In the genomic region with DNA sequence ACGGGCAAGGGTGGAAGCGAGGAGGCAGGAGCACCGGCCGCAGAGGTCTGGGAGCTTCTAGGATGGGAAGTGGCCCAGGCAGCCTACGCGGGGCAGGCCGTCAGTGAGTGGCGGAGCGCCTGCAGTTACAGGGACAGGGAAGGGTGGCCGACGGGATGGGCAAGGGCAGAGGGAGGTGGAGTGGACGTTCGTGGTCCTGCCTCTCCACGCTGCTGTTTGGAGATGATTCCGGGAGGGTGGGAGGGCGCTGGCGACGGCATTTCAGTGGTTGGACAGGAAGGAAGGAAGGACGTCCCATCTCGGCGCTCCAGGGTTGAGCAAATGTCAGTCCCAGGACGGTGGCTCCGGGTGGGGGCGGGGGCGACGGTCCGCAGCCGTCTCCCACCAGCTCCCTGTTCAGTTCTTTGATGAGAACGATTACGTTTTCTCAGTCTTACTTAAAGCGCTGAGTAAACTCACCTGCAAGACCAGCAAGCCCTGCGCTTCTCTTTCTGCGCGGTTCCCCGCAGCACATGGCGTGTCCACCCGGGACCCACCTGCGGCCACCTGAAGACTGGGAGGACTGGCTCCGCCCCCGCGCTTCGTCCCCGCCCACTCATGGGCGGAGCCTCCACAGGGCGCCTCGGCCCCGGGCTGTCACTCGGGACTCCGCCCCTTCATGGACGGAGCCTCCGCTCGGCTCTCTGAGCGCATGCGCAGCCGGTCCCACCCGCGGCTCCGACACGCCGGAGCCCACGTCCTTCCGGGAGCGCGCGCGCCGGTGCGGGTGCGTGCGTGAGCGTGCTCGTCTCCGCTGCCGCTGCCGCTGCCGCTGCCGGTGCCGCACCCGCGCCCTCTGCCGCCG, we compare ENCODE assay signal across 1 cellular context.
TF ChIP-seq lines count a peak whose summit lies in the region.

A gene with protein sequence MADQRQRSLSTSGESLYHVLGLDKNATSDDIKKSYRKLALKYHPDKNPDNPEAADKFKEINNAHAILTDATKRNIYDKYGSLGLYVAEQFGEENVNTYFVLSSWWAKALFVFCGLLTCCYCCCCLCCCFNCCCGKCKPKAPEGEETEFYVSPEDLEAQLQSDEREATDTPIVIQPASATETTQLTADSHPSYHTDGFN (plus strand): TSS at position 769 of the 844 bp plus-strand sequence. CDS start 33,220 bp downstream, outside the sequence.

TF ChIP-seq in HepG2, 621 proteins besides CTCF, POLR2A, EP300 and RAD21 (continued from another document and continues in another):
- TF ChIP-seq, protein P1, sequence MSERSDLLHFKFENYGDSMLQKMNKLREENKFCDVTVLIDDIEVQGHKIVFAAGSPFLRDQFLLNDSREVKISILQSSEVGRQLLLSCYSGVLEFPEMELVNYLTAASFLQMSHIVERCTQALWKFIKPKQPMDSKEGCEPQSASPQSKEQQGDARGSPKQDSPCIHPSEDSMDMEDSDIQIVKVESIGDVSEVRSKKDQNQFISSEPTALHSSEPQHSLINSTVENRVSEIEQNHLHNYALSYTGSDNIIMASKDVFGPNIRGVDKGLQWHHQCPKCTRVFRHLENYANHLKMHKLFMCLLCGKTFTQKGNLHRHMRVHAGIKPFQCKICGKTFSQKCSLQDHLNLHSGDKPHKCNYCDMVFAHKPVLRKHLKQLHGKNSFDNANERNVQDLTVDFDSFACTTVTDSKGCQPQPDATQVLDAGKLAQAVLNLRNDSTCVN (CRISPR knock-in tag; IDR thresholded peaks at IDR 0.05; ENCODE audit: borderline replicate concordance): peak; percentile 64
- peak; percentile 45; the same call in 1 of the 2 replicates for TF ChIP-seq KAT7 (CRISPR knock-in tag; IDR thresholded peaks at IDR 0.05; ENCODE audit: borderline replicate concordance)
- TF ChIP-seq POLR2G (IDR thresholded peaks at IDR 0.05; ENCODE audit: low read depth, low read length): peak; percentile 84
- peak; percentile 52 for TF ChIP-seq BCL6 (CRISPR knock-in tag; IDR thresholded peaks at IDR 0.05)
- TF ChIP-seq SMAD9 (CRISPR knock-in tag; IDR thresholded peaks at IDR 0.05): peak; percentile 92; the same call in 1 of the 2 replicates
- peak; percentile 51; the same call in 1 of the 2 replicates for TF ChIP-seq ZNF281 (CRISPR knock-in tag; IDR thresholded peaks at IDR 0.05; ENCODE audit: borderline replicate concordance)
- peak; percentile 41; the same call in 1 of the 2 replicates for TF ChIP-seq NCOA2 (CRISPR knock-in tag; IDR thresholded peaks at IDR 0.05)
- TF ChIP-seq SPEN (CRISPR knock-in tag; IDR thresholded peaks at IDR 0.05; ENCODE audit: low read depth): peak; percentile 81
- TF ChIP-seq NFE2L1 (CRISPR knock-in tag; IDR thresholded peaks at IDR 0.05; ENCODE audit: borderline replicate concordance): no peak; the same call in 1 of the 2 replicates
- TF ChIP-seq, protein P2, sequence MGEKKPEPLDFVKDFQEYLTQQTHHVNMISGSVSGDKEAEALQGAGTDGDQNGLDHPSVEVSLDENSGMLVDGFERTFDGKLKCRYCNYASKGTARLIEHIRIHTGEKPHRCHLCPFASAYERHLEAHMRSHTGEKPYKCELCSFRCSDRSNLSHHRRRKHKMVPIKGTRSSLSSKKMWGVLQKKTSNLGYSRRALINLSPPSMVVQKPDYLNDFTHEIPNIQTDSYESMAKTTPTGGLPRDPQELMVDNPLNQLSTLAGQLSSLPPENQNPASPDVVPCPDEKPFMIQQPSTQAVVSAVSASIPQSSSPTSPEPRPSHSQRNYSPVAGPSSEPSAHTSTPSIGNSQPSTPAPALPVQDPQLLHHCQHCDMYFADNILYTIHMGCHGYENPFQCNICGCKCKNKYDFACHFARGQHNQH (CRISPR knock-in tag; IDR thresholded peaks at IDR 0.05): peak; percentile 84
- TF ChIP-seq ZNF709 (CRISPR knock-in tag; IDR thresholded peaks at IDR 0.05): peak; percentile 86
- TF ChIP-seq ZNF557 (CRISPR knock-in tag; IDR thresholded peaks at IDR 0.05): 0 out of 2 replicates have a peak, but pooled peaks have one; percentile 76
- TF ChIP-seq, protein P3, sequence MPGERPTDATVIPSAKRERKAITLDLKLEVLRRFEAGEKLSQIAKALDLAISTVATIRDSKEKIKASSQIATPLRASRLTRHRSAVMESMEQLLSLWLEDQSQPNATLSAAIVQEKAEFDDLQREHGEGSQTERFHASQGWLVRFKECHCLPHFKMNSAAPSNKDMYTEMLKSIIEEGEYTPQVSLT (CRISPR knock-in tag; IDR thresholded peaks at IDR 0.05; ENCODE audit: borderline replicate concordance, low read depth): no peak
- TF ChIP-seq, protein P4, sequence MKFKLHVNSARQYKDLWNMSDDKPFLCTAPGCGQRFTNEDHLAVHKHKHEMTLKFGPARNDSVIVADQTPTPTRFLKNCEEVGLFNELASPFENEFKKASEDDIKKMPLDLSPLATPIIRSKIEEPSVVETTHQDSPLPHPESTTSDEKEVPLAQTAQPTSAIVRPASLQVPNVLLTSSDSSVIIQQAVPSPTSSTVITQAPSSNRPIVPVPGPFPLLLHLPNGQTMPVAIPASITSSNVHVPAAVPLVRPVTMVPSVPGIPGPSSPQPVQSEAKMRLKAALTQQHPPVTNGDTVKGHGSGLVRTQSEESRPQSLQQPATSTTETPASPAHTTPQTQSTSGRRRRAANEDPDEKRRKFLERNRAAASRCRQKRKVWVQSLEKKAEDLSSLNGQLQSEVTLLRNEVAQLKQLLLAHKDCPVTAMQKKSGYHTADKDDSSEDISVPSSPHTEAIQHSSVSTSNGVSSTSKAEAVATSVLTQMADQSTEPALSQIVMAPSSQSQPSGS (CRISPR knock-in tag; IDR thresholded peaks at IDR 0.05): peak; percentile 64; the same call in 1 of the 2 replicates
- no peak for TF ChIP-seq AHDC1 (CRISPR knock-in tag; IDR thresholded peaks at IDR 0.05; ENCODE audit: borderline replicate concordance)
- peak; percentile 86 for TF ChIP-seq XRCC5 (optimal IDR thresholded peaks at IDR 0.05; ENCODE audit: low read length)
- peak; percentile 49; the same call in 1 of the 2 replicates for TF ChIP-seq RERE (CRISPR knock-in tag; IDR thresholded peaks at IDR 0.05; ENCODE audit: low read depth)
- TF ChIP-seq ZNF792 (CRISPR knock-in tag; IDR thresholded peaks at IDR 0.05): 0 out of 2 replicates have a peak, but pooled peaks have one; percentile 62
- TF ChIP-seq HINFP (CRISPR knock-in tag; IDR thresholded peaks at IDR 0.05; ENCODE audit: low read depth): peak; percentile 82; the same call in 1 of the 2 replicates
- TF ChIP-seq CBFB (CRISPR knock-in tag; IDR thresholded peaks at IDR 0.05): peak; percentile 76
- TF ChIP-seq ZNF552 (CRISPR knock-in tag; IDR thresholded peaks at IDR 0.05; ENCODE audit: borderline replicate concordance): 0 out of 2 replicates have a peak, but pooled peaks have one; percentile 82
